ENCODE assay signal across 13 cellular contexts in genomic region chr2:84991404-84992151, GRCh38. TPM values are rescaled to one million over a fixed set of nuclear protein-coding genes. Genes with fewer than 3 reads are reported as not detected.
DNase-seq lines count a peak whose midpoint lies in the region; ATAC-seq and TF ChIP-seq lines count a peak whose summit lies in the region.
"Had no signal": no experiment of that assay in that cellular context is flagged by ENCODE, and none has a peak within 500 bp of the region (broad histone marks: within the 10 kb centered on the region; RNA-seq: fewer than 3 reads in every experiment).

No MANE protein-coding gene starts in this region.

- peak; percentile 26 for ATAC-seq in Right ventricle myocardium superior (ENCODE audit: poor library complexity)
- no peak for ATAC-seq in Right ventricle myocardium inferior
- ATAC-seq in GM21381 (IDR thresholded peaks at IDR 0.05; ENCODE audit: unreplicated experiment), result no peak

- peaks cover 16% of the 10 kb centered on the region for H3F3A ChIP-seq in smooth muscle cell (ENCODE audit: low read depth)

- peaks cover 84% of the 10 kb centered on the region for H3K79me2 ChIP-seq in fibroblast of lung (ENCODE audit: control insufficient read depth, insufficient read depth, low read length)
- H3K79me2 ChIP-seq in smooth muscle cell (ENCODE audit: low read depth), result peaks cover 100% of the 10 kb centered on the region

- H3K27ac ChIP-seq in SJSA1 (peak overlapping the region; percentile 81), fibroblast of lung (ENCODE audit: insufficient read depth, low read length) (peak overlapping the region; percentile 64), smooth muscle cell (ENCODE audit: low read depth) (peak overlapping the region; percentile 33)
- H3K27ac ChIP-seq: C4-2B had no signal

- H3K36me3 ChIP-seq in SJSA1, result peaks cover 13% of the 10 kb centered on the region
- H3K36me3 ChIP-seq in fibroblast of lung (ENCODE audit: control insufficient read depth, insufficient read depth, low read length), result no peaks in the 10 kb centered on the region
- no peaks in the 10 kb centered on the region for H3K36me3 ChIP-seq in smooth muscle cell (ENCODE audit: low read depth)

- H3K4me3 ChIP-seq in SJSA1 (no peak overlapping the region), fibroblast of lung (replicated peaks in 1 of 4; ENCODE audit: control extremely low read depth in 1 of 4, insufficient read depth in 1 of 4, low read depth in 3 of 4, low read length in 4 of 4) (no peak overlapping the region), smooth muscle cell (no peak overlapping the region)

- H3K9me3 ChIP-seq in SJSA1 (replicated peaks) (no peaks in the 10 kb centered on the region), fibroblast of lung (ENCODE audit: control insufficient read depth, insufficient read depth, low read depth, low read length) (no peaks in the 10 kb centered on the region), smooth muscle cell (replicated peaks; ENCODE audit: low read depth) (no peaks in the 10 kb centered on the region)

- WGBS in smooth muscle cell (ENCODE audit: low lambda C conversion rate), result 91% methylated on average over 2 of the region's 2 CpGs

- DNase-seq in Right ventricle myocardium superior (no peak), Right ventricle myocardium inferior (ENCODE audit: missing footprints) (no peak), SJSA1 (ENCODE audit: low read depth in 1 of 2, low spot score in 2 of 2) (peak; percentile 77 to 98), fibroblast of lung (ENCODE audit: low read depth in 2 of 2) (peak; percentile 83 to 94), smooth muscle cell (lab: John Stamatoyannopoulos, UW; ENCODE audit: unreplicated experiment) (no peak), NCI-H2107 treated with DMSO at 0.1 percent for 48 hours (lab: John Stamatoyannopoulos, UW; ENCODE audit: unreplicated experiment) (no peak), activated gamma-delta T cell (lab: John Stamatoyannopoulos, UW) (no peak)
- DNase-seq: activated naive CD4-positive, alpha-beta T cell treated with Interleukin-2 at 50 U/mL for 16 hours; kidney; NCI-H2107; stimulated activated CD4-positive, alpha-beta T cell treated with anti-CD3 and anti-CD28 coated beads, Interleukin-4, amount 100 ng/mL, for 4 hours had no signal

- H4K20me1 ChIP-seq in fibroblast of lung (ENCODE audit: control insufficient read depth, extremely low read depth, insufficient read depth, low read length) (peaks cover 4% of the 10 kb centered on the region), smooth muscle cell (ENCODE audit: low read depth) (peaks cover 100% of the 10 kb centered on the region)

- peak overlapping the region; percentile 38 for H3K4me2 ChIP-seq in fibroblast of lung (ENCODE audit: extremely low read depth, insufficient read depth, low read length)
- no peak overlapping the region for H3K4me2 ChIP-seq in smooth muscle cell

- intact Hi-C loops in Right ventricle myocardium superior (cut with DNase I), result no loop called here
- intact Hi-C loops in Right ventricle myocardium inferior (cut with DNase I), result no loop called here

- peaks cover 74% of the 10 kb centered on the region for H3K4me1 ChIP-seq in SJSA1 (replicated peaks)
- H3K4me1 ChIP-seq in fibroblast of lung (ENCODE audit: control insufficient read depth, extremely low read depth, insufficient read depth, low read length), result peaks cover 14% of the 10 kb centered on the region
- H3K4me1 ChIP-seq in smooth muscle cell (ENCODE audit: low read depth), result no peaks in the 10 kb centered on the region

- no peak overlapping the region for H2AFZ ChIP-seq in fibroblast of lung (ENCODE audit: low read length)
- H2AFZ ChIP-seq in smooth muscle cell (ENCODE audit: low read depth), result no peak overlapping the region

- H3K9ac ChIP-seq in fibroblast of lung (ENCODE audit: insufficient read depth, low read length) (no peak overlapping the region), smooth muscle cell (ENCODE audit: low read depth) (no peak overlapping the region)

- no peak for TF ChIP-seq CTCF in fibroblast of lung (conservative IDR thresholded peaks at IDR 0.05 in 1 of 2, IDR thresholded peaks at IDR 0.05 in 1 of 2; ENCODE audit: low read depth in 1 of 2, low read length in 2 of 2)
- TF ChIP-seq CTCF in smooth muscle cell (IDR thresholded peaks at IDR 0.05; ENCODE audit: borderline replicate concordance, insufficient read depth, poor library complexity, severe bottlenecking), result no peak

- H3K27me3 ChIP-seq in SJSA1 (replicated peaks) (no peaks in the 10 kb centered on the region), fibroblast of lung (ENCODE audit: control insufficient read depth, insufficient read depth, low read length) (no peaks in the 10 kb centered on the region), smooth muscle cell (ENCODE audit: low read depth) (no peaks in the 10 kb centered on the region)

RNA-seq across cellular contexts. Expression of gene KCMF1, which starts 20.6 kb away (rescaled TPM):
- total RNA-seq in Right ventricle myocardium superior, result 83.3 TPM
- total RNA-seq in Right ventricle myocardium inferior, result 87.5 TPM
- 60.9 and 117 TPM in 2 replicates for total RNA-seq in SJSA1 (2014; rRNA removed; shearing (Covaris generic))
- total RNA-seq in fibroblast of lung, result 29.3 and 61.8 TPM in 2 replicates
- polyA plus RNA-seq in fibroblast of lung, result 104 and 120 TPM in 2 replicates
- 50.8 and 51.8 TPM in 2 replicates for polyA plus RNA-seq in fibroblast of lung (2012)
- polyA minus RNA-seq in fibroblast of lung (ENCODE audit: low replicate concordance), result 16.6 and 60.2 TPM in 2 replicates
- 65.0 and 102 TPM in 2 replicates for total RNA-seq in smooth muscle cell
- polyA plus RNA-seq in smooth muscle cell, result 55.0 and 56.5 TPM in 2 replicates

Comparison
In these comparisons a context has a peak if more than half of its experiments do, and no peak if none do; other contexts are left out.
1. DNase-seq: peak in SJSA1 (2 of 2) and fibroblast of lung (2 of 2); none in Right ventricle myocardium superior (single experiment), Right ventricle myocardium inferior (single experiment), smooth muscle cell (single experiment), NCI-H2107 treated with DMSO at 0.1 percent for 48 hours (single experiment) and activated gamma-delta T cell (single experiment).
2. Peak in every context shown above with its lines, with median percentiles within 50 percentile points of each other: H3K27ac ChIP-seq.